Comparison of ENCODE assay signal across 13 cellular contexts in the genomic region with DNA sequence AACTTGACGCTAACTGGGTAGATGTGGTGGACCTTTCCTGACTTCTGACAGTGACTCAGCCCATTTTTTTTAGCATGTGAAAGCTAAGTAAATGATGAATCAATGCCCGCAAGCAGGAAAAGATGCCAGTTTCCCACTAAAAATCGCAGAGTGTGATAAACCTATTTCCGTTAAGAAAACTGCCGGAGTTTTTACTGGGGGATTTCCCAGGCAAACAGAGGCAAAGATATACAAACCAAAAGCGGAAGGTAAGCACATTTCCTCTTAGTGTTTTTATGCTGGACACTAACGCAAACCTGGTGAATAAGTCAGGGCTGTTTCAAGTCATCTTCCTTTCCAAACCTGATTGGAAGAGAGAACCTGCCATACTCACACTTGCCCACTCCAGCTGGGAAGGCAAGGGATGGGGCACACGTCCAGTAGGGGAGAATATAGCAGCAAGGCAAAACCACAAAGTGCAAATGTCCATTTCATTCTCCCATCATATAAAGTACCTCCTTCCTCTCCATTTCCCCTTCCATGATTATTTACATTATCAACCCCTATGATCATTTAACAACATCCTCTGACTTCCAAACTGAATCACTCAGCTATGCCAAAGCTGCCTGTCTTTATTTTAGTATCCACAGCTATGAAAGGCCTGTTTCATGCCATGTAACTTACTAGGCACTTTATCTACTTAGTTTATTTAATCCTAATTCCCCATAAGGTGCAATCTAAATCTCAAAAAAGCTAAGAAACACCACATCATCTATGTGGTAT.
DNase-seq lines count a peak whose midpoint lies in the region; ATAC-seq, FAIRE-seq and TF ChIP-seq lines count a peak whose summit lies in the region.
"Had no signal": no experiment of that assay in that cellular context is flagged by ENCODE, and none has a peak within 500 bp of the region (broad histone marks: within the 10 kb centered on the region; RNA-seq: fewer than 3 reads in every experiment).

No MANE protein-coding gene starts in this region.

- CTCF ChIA-PET in BJ (lab: Yijun Ruan, JAX): interaction anchor here (1.2 to 1.3 kb wide), 2 partner anchors 143 to 202 kb away, joined by 3 to 6 read pairs; no protein-coding TSS in a partner anchor

- H3K27ac ChIP-seq in HUES48 (ENCODE audit: low read depth, low read length) (peak overlapping the region; percentile 56), keratinocyte (ENCODE audit: control insufficient read depth, insufficient read depth, low read length) (peak overlapping the region; percentile 82), kidney (ENCODE audit: low read depth in 2 of 2, low read length in 2 of 2) (no peak overlapping the region)
- H3K27ac ChIP-seq: gastroesophageal sphincter, suprapubic skin had no signal

- H3K79me2 ChIP-seq in keratinocyte (ENCODE audit: control insufficient read depth, insufficient read depth, low read length): no peaks in the 10 kb centered on the region

- peak; percentile 81 for FAIRE-seq in keratinocyte (lab: Jason Lieb, UNC)
- no peak for FAIRE-seq in kidney (lab: Jason Lieb, UNC)

- H3K9ac ChIP-seq in HUES48 (ENCODE audit: low read depth, low read length): no peak overlapping the region
- H3K9ac ChIP-seq in keratinocyte (ENCODE audit: control insufficient read depth, extremely low read depth, insufficient read depth, low read length): peak overlapping the region; percentile 36
- no peak overlapping the region for H3K9ac ChIP-seq in kidney (ENCODE audit: low read length in 2 of 2)

- dilution Hi-C loops in keratinocyte (cut with MboI; ENCODE audit: extremely low pct_ligation_motif_present, low sequenced_read_pairs): no loop called here

- H3K36me3 ChIP-seq in BJ (ENCODE audit: control insufficient read depth, insufficient read depth, low read length) (peaks cover 7% of the 10 kb centered on the region), HUES48 (ENCODE audit: control insufficient read depth, insufficient read depth, low read length) (no peaks in the 10 kb centered on the region), keratinocyte (ENCODE audit: control insufficient read depth in 2 of 2, extremely low read depth in 1 of 2, insufficient read depth in 2 of 2, low read length in 2 of 2) (no peaks in the 10 kb centered on the region), kidney (ENCODE audit: control insufficient read depth in 1 of 2, insufficient read depth in 2 of 2, low read length in 2 of 2) (peaks cover 0 to 2% of the 10 kb centered on the region in 2 donors)
- H3K36me3 ChIP-seq: suprapubic skin had no signal

- no peak for ATAC-seq in GM21390 (IDR thresholded peaks at IDR 0.05; ENCODE audit: unreplicated experiment)
- ATAC-seq: gastroesophageal sphincter had no signal

- in situ Hi-C loops in astrocyte of the cerebellum (cut with HindIII; ENCODE audit: low sequenced_read_pairs): no loop called here

- H4K20me1 ChIP-seq in keratinocyte (ENCODE audit: control insufficient read depth, extremely low read depth, insufficient read depth, low read length): no peaks in the 10 kb centered on the region

- peak overlapping the region; percentile 8 for H2AFZ ChIP-seq in keratinocyte (ENCODE audit: control insufficient read depth, low read length)

- H3K4me3 ChIP-seq in BJ (ENCODE audit: low read depth, low read length) (no peak overlapping the region), HUES48 (ENCODE audit: low read depth, low read length) (no peak overlapping the region), astrocyte of the cerebellum (ENCODE audit: low read depth, low read length) (no peak overlapping the region), keratinocyte (ENCODE audit: control insufficient read depth in 2 of 3, extremely low read depth in 1 of 3, insufficient read depth in 2 of 3, low read depth in 1 of 3, low read length in 3 of 3) (no peak overlapping the region), kidney (ENCODE audit: low read length in 2 of 2) (no peak overlapping the region)
- H3K4me3 ChIP-seq: gastroesophageal sphincter, suprapubic skin had no signal

- DNase-seq in BJ (ENCODE audit: low read depth): peak; percentile 83
- DNase-seq in astrocyte of the cerebellum (ENCODE audit: low read depth): peak; percentile 93
- peak; percentile 70 for DNase-seq in keratinocyte (ENCODE audit: low read depth, low spot score)
- no peak for DNase-seq in mesenteric fat pad (ENCODE audit: low spot score)
- DNase-seq in iPS-NIHi7 (ENCODE audit: extremely low spot score): no peak
- no peak for DNase-seq in kidney
- DNase-seq: activated naive CD4-positive, alpha-beta T cell; H9; NCI-H526 had no signal

- H3K9me3 ChIP-seq in HUES48 (ENCODE audit: control insufficient read depth, insufficient read depth, low read length) (peaks cover 4% of the 10 kb centered on the region), keratinocyte (ENCODE audit: control insufficient read depth, low read depth, low read length) (no peaks in the 10 kb centered on the region), kidney (ENCODE audit: control insufficient read depth in 1 of 2, low read length in 2 of 2) (no peaks in the 10 kb centered on the region)
- H3K9me3 ChIP-seq: gastroesophageal sphincter, suprapubic skin had no signal

- H3K4me2 ChIP-seq in keratinocyte (ENCODE audit: control insufficient read depth, extremely low read depth, insufficient read depth, low read depth, low read length): peak overlapping the region; percentile 59

- intact Hi-C loops in kidney (cut with DNase I): no loop called here

- POLR2A ChIA-PET in BJ (lab: Charles Lee): no interaction called here

- H3K27me3 ChIP-seq in BJ (ENCODE audit: control insufficient read depth, insufficient read depth, low read length) (no peaks in the 10 kb centered on the region), HUES48 (ENCODE audit: control insufficient read depth, insufficient read depth, low read length) (no peaks in the 10 kb centered on the region), keratinocyte (ENCODE audit: control insufficient read depth, extremely low read depth, insufficient read depth, low read length) (no peaks in the 10 kb centered on the region)
- H3K27me3 ChIP-seq: gastroesophageal sphincter, suprapubic skin had no signal

- peaks cover 26% of the 10 kb centered on the region for H3K4me1 ChIP-seq in HUES48 (ENCODE audit: control insufficient read depth, insufficient read depth, low read length)
- H3K4me1 ChIP-seq in keratinocyte (ENCODE audit: control insufficient read depth, extremely low read depth, insufficient read depth, low read length): peaks cover 31% of the 10 kb centered on the region
- H3K4me1 ChIP-seq in kidney (ENCODE audit: control insufficient read depth in 1 of 2, insufficient read depth in 1 of 2, low read depth in 1 of 2, low read length in 2 of 2): peaks cover 0 to 2% of the 10 kb centered on the region in 2 donors
- H3K4me1 ChIP-seq: gastroesophageal sphincter, suprapubic skin had no signal

- TF ChIP-seq CTCF in BJ (IDR thresholded peaks at IDR 0.05; ENCODE audit: insufficient read depth, low read depth, low read length) (no peak), astrocyte of the cerebellum (IDR thresholded peaks at IDR 0.05; ENCODE audit: low read depth, low read length, missing control alignments) (no peak), keratinocyte (optimal IDR thresholded peaks at IDR 0.05 in 1 of 3, IDR thresholded peaks at IDR 0.05 in 1 of 3, conservative IDR thresholded peaks at IDR 0.05 in 1 of 3; ENCODE audit: extremely low read depth in 1 of 3, insufficient read depth in 2 of 3, low read length in 3 of 3) (no peak), kidney (IDR thresholded peaks at IDR 0.05; ENCODE audit: borderline replicate concordance, extremely low read depth, insufficient read depth) (no peak)

- H3K9me1 ChIP-seq in keratinocyte (ENCODE audit: control insufficient read depth, extremely low read depth, insufficient read depth, low read length): no peaks in the 10 kb centered on the region

Comparison
In these comparisons a context has a peak if more than half of its experiments do, and no peak if none do; other contexts are left out.
1. DNase-seq: peak in BJ (single experiment), astrocyte of the cerebellum (single experiment) and keratinocyte (single experiment); none in mesenteric fat pad (single experiment), iPS-NIHi7 (single experiment) and kidney (single experiment).
2. H3K27ac ChIP-seq: peak in HUES48 (single experiment) and keratinocyte (single experiment); none in kidney (0 of 2).